In the genomic region with DNA sequence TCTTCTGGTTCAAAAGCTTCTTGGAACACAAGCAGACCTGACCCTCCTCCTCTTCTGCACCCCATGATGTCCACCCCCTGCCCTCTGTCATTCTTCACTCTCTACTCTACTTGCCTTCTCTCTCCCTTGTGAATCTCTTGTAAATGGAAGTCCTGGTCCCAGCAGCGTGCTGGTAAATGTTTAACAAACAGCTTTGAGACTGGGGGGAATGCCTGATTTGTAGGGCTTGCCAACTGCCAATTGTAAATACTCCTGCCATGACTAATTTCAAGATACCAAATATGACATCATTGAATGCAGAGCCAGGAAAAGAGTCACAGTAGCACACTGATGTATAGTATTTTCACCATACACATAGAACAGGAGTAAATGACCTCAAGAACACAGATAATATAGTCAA, we compare ENCODE assay signal across 1 cellular context.
TF ChIP-seq lines count a peak whose summit lies in the region.

No MANE protein-coding gene starts in this region.

TF ChIP-seq in HEK293, 187 proteins besides CTCF, POLR2A, EP300 and RAD21 (continued from another document and continues in another):
- TF ChIP-seq ZNF518A (tag by site-specific recombination; conservative IDR thresholded peaks at IDR 0.05; ENCODE audit: low read depth), result peak; percentile 18; the same call in 1 of the 2 replicates
- TF ChIP-seq ZNF558 (tag by site-specific recombination; IDR thresholded peaks at IDR 0.05), result 0 out of 2 replicates have a peak, but pooled peaks have one; percentile 46
- 0 out of 2 replicates have a peak, but pooled peaks have one; percentile 21 for TF ChIP-seq GLIS1 (tag by site-specific recombination; IDR thresholded peaks at IDR 0.05)
- TF ChIP-seq ZNF610 (tag by site-specific recombination; IDR thresholded peaks at IDR 0.05; ENCODE audit: borderline replicate concordance), result no peak
- TF ChIP-seq GLI2 (tag by site-specific recombination; IDR thresholded peaks at IDR 0.05; ENCODE audit: borderline replicate concordance, low read depth), result no peak
- TF ChIP-seq ZNF184 (tag by site-specific recombination; IDR thresholded peaks at IDR 0.05), result peak; percentile 54; the same call in 1 of the 2 replicates
- no peak for TF ChIP-seq ZNF175 (tag by site-specific recombination; IDR thresholded peaks at IDR 0.05)
- peak; percentile 78 for TF ChIP-seq ZBTB21 (tag by site-specific recombination; IDR thresholded peaks at IDR 0.05)
- TF ChIP-seq ZNF391 (tag by site-specific recombination; IDR thresholded peaks at IDR 0.05; ENCODE audit: borderline replicate concordance, low read depth), result no peak
- 0 out of 2 replicates have a peak, but pooled peaks have one; percentile 44 for TF ChIP-seq ZNF660 (tag by site-specific recombination; IDR thresholded peaks at IDR 0.05)
- no peak for TF ChIP-seq ZNF19 (tag by site-specific recombination; IDR thresholded peaks at IDR 0.05; ENCODE audit: low read depth)
- TF ChIP-seq WT1 (tag by site-specific recombination; IDR thresholded peaks at IDR 0.05), result no peak
- TF ChIP-seq ZNF366 (tag by site-specific recombination; conservative IDR thresholded peaks at IDR 0.05), result no peak
- no peak for TF ChIP-seq ZBTB20 (tag by site-specific recombination; IDR thresholded peaks at IDR 0.05)
- no peak for TF ChIP-seq EGR2 (tag by site-specific recombination; IDR thresholded peaks at IDR 0.05; ENCODE audit: low read depth)
- TF ChIP-seq, protein P1, sequence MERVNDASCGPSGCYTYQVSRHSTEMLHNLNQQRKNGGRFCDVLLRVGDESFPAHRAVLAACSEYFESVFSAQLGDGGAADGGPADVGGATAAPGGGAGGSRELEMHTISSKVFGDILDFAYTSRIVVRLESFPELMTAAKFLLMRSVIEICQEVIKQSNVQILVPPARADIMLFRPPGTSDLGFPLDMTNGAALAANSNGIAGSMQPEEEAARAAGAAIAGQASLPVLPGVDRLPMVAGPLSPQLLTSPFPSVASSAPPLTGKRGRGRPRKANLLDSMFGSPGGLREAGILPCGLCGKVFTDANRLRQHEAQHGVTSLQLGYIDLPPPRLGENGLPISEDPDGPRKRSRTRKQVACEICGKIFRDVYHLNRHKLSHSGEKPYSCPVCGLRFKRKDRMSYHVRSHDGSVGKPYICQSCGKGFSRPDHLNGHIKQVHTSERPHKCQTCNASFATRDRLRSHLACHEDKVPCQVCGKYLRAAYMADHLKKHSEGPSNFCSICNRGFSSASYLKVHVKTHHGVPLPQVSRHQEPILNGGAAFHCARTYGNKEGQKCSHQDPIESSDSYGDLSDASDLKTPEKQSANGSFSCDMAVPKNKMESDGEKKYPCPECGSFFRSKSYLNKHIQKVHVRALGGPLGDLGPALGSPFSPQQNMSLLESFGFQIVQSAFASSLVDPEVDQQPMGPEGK (tag by site-specific recombination; IDR thresholded peaks at IDR 0.05), result 0 out of 2 replicates have a peak, but pooled peaks have one; percentile 31
- TF ChIP-seq, protein P2, sequence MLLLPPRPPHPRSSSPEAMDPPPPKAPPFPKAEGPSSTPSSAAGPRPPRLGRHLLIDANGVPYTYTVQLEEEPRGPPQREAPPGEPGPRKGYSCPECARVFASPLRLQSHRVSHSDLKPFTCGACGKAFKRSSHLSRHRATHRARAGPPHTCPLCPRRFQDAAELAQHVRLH (tag by site-specific recombination; IDR thresholded peaks at IDR 0.05), result no peak
- TF ChIP-seq ZNF341 (tag by site-specific recombination; IDR thresholded peaks at IDR 0.05; ENCODE audit: low read depth), result no peak
- no peak for TF ChIP-seq ZNF621 (tag by site-specific recombination; IDR thresholded peaks at IDR 0.05)
- TF ChIP-seq ZNF629 (tag by site-specific recombination; IDR thresholded peaks at IDR 0.05), result peak; percentile 89
- no peak for TF ChIP-seq TSHZ1 (tag by site-specific recombination; IDR thresholded peaks at IDR 0.05; ENCODE audit: borderline replicate concordance)
- no peak for TF ChIP-seq OSR2 (tag by site-specific recombination; IDR thresholded peaks at IDR 0.05)
- no peak for TF ChIP-seq BCL11B (tag by site-specific recombination; IDR thresholded peaks at IDR 0.05; ENCODE audit: low read depth)
- peak; percentile 67; the same call in 1 of the 2 replicates for TF ChIP-seq MZF1 (tag by site-specific recombination; IDR thresholded peaks at IDR 0.05; ENCODE audit: borderline replicate concordance)
- 0 out of 2 replicates have a peak, but pooled peaks have one; percentile 39 for TF ChIP-seq ZNF24 (tag by site-specific recombination; IDR thresholded peaks at IDR 0.05)
- no peak for TF ChIP-seq PRDM10 (tag by site-specific recombination; IDR thresholded peaks at IDR 0.05)
- TF ChIP-seq ZBTB44 (tag by site-specific recombination; IDR thresholded peaks at IDR 0.05), result no peak
- no peak for TF ChIP-seq ZFHX2 (tag by site-specific recombination; conservative IDR thresholded peaks at IDR 0.05)
- no peak for TF ChIP-seq ZNF280D (tag by site-specific recombination; IDR thresholded peaks at IDR 0.05)
- TF ChIP-seq ZFP37 (tag by site-specific recombination; IDR thresholded peaks at IDR 0.05), result peak; percentile 80; the same call in 1 of the 2 replicates
- peak; percentile 39; the same call in 1 of the 2 replicates for TF ChIP-seq ZNF449 (tag by site-specific recombination; IDR thresholded peaks at IDR 0.05)
